ENCODE assay signal across 23 cellular contexts in genomic region chr17:79802039-79802735, GRCh38. TPM values are rescaled to one million over a fixed set of nuclear protein-coding genes. Genes with fewer than 3 reads are reported as not detected.
DNase-seq lines count a peak whose midpoint lies in the region; ATAC-seq, FAIRE-seq and TF ChIP-seq lines count a peak whose summit lies in the region.
"Had no signal": no experiment of that assay in that cellular context is flagged by ENCODE, and none has a peak within 500 bp of the region (broad histone marks: within the 10 kb centered on the region; RNA-seq: fewer than 3 reads in every experiment).

No MANE protein-coding gene starts in this region.

- H3K4me3 Mint-ChIP-seq in activated CD4-positive, alpha-beta T cell treated with anti-CD3 and anti-CD28 coated beads, Interleukin-2, amount 10 ng/mL, durations not matched to agents 24 days and 14 days: no peak overlapping the region
- H3K4me3 Mint-ChIP-seq in neural progenitor cell: peak overlapping the region; percentile 58
- H3K4me3 Mint-ChIP-seq: activated CD8-positive, alpha-beta T cell treated with anti-CD3 and anti-CD28 coated beads, Interleukin-2, amount 10 ng/mL, durations not matched to agents 7 days and 5 days had no signal

- TF ChIP-seq POLR2A in IMR-90 (IDR thresholded peaks at IDR 0.05; ENCODE audit: low read depth, low read length) (no peak), H1 (IDR thresholded peaks at IDR 0.05; ENCODE audit: control extremely low read depth in 1 of 2, low read depth in 2 of 2, low read length in 2 of 2) (no peak)

- no peak overlapping the region for H3K23ac ChIP-seq in IMR-90 (ENCODE audit: low read depth, low read length)
- no peak overlapping the region for H3K23ac ChIP-seq in H1 (ENCODE audit: insufficient read length)

- no peak for ATAC-seq in IMR-90 (ENCODE audit: low read depth)
- ATAC-seq: activated CD8-positive, alpha-beta T cell treated with anti-CD3 and anti-CD28 coated beads, Interleukin-2, amount 10 ng/mL, durations not matched to agents 7 days and 5 days; lower lobe of right lung had no signal

- no peak overlapping the region for H3K56ac ChIP-seq in IMR-90 (ENCODE audit: extremely low read depth, insufficient read depth, low read length)
- no peak overlapping the region for H3K56ac ChIP-seq in H1 (replicated peaks; ENCODE audit: insufficient read length, low read depth, low read length)

- peak overlapping the region; percentile 26 to 47; a peak in 1 of 4 replicates for H4K8ac ChIP-seq in IMR-90 (ENCODE audit: low read depth in 2 of 2, low read length in 2 of 2)
- H4K8ac ChIP-seq in H1 (ENCODE audit: extremely low read depth, insufficient read depth, low read length): no peak overlapping the region

- H2BK15ac ChIP-seq in IMR-90 (ENCODE audit: low read depth, low read length) (no peak overlapping the region; the same call in 2 of the 3 replicates), H1 (ENCODE audit: low read length) (no peak overlapping the region)

- in situ Hi-C loops in IMR-90 (cut with MboI; ENCODE audit: low sequenced_read_pairs): no loop called here

- H4K5ac ChIP-seq in IMR-90 (ENCODE audit: low read depth, low read length) (no peak overlapping the region), H1 (ENCODE audit: insufficient read length, low read depth, low read length) (no peak overlapping the region)

- TF ChIP-seq CTCF in IMR-90 (conservative IDR thresholded peaks at IDR 0.05; ENCODE audit: low read depth, low read length) (no peak), H1 (IDR thresholded peaks at IDR 0.05; ENCODE audit: control extremely low read depth in 1 of 3, insufficient read depth in 1 of 3, low read depth in 1 of 3, low read length in 3 of 3) (no peak), neural progenitor cell (IDR thresholded peaks at IDR 0.05) (no peak), OCI-LY7 (conservative IDR thresholded peaks at IDR 0.05; ENCODE audit: low read length) (no peak)

- WGBS in IMR-90 (ENCODE audit: extremely low coverage in 2 of 2, insufficient read length in 1 of 2), 2 experiments: 9% methylated on average over 6 of the region's 11 CpGs; no CpG with 5 or more reads in 1 of the 2 experiments
- WGBS in H1 (ENCODE audit: extremely low coverage in 1 of 2, insufficient coverage in 1 of 2, insufficient read length in 1 of 2, insufficient replicate concordance in 2 of 2, low coverage in 1 of 2, low lambda C conversion rate in 2 of 2, missing lambda C conversion rate in 1 of 2), 2 experiments: 23% methylated on average over 11 of the region's 11 CpGs; no CpG with 5 or more reads in 1 of the 2 experiments

- H3K27ac Mint-ChIP-seq in activated CD4-positive, alpha-beta T cell treated with anti-CD3 and anti-CD28 coated beads, Interleukin-2, amount 10 ng/mL, durations not matched to agents 24 days and 14 days: peak overlapping the region; percentile 74
- peak overlapping the region; percentile 50 for H3K27ac Mint-ChIP-seq in neural progenitor cell
- H3K27ac Mint-ChIP-seq: activated CD8-positive, alpha-beta T cell treated with anti-CD3 and anti-CD28 coated beads, Interleukin-2, amount 10 ng/mL, durations not matched to agents 7 days and 5 days had no signal

- H3K4ac ChIP-seq in IMR-90 (ENCODE audit: low read depth, low read length): no peak overlapping the region
- H3K4ac ChIP-seq in H1 (replicated peaks; ENCODE audit: insufficient read length, low read depth, low read length): no peak overlapping the region

- CTCF ChIA-PET in IMR-90 (lab: Yijun Ruan, JAX) (no interaction called here), H1 (lab: Charles Lee; ENCODE audit: partially characterized antibody) (interaction anchor here (1.0 to 19.1 kb wide), 9 partner anchors 9 to 163 kb away, joined by 3 to 576 read pairs (median 12); partner anchors contain the start of gene CBX4), OCI-LY7 (lab: Charles Lee; ENCODE audit: unreplicated experiment) (no interaction called here)

- H3K9ac ChIP-seq in IMR-90 (ENCODE audit: low read depth, low read length): no peak overlapping the region
- H3K9ac ChIP-seq in H1 (replicated peaks in 1 of 4; ENCODE audit: extremely low read depth in 1 of 4, low read depth in 3 of 4, low read length in 3 of 4): no peak overlapping the region
- H3K9ac ChIP-seq in neural progenitor cell: no peak overlapping the region
- H3K9ac ChIP-seq: KMS-11 had no signal

- H3K79me1 ChIP-seq in IMR-90 (ENCODE audit: low read depth in 1 of 2, low read length in 2 of 2) (no peaks in the 10 kb centered on the region), H1 (ENCODE audit: low read depth, low read length) (no peaks in the 10 kb centered on the region)

- H2AFZ ChIP-seq in IMR-90 (replicated peaks; ENCODE audit: low read length, poor library complexity) (peak overlapping the region; percentile 48), H1 (ENCODE audit: low read length) (no peak overlapping the region), neural progenitor cell (replicated peaks) (no peak overlapping the region), OCI-LY7 (ENCODE audit: low read length) (no peak overlapping the region)

- H3K4me2 ChIP-seq in IMR-90 (ENCODE audit: low read depth, low read length) (0 out of 2 replicates have a peak overlapping the region, but pooled peaks have one; percentile 5), H1 (ENCODE audit: insufficient read depth in 1 of 2, low read depth in 2 of 2, low read length in 2 of 2) (peak overlapping the region; percentile 10 to 70; a peak in 1 of 4 replicates), neural progenitor cell (peak overlapping the region; percentile 2), OCI-LY7 (ENCODE audit: low read length) (no peak overlapping the region)

- no peaks in the 10 kb centered on the region for H4K20me1 ChIP-seq in IMR-90 (ENCODE audit: insufficient read depth, low read length)
- peaks cover 4 to 25% of the 10 kb centered on the region in 2 experiments for H4K20me1 ChIP-seq in H1 (replicated peaks in 1 of 2; ENCODE audit: control insufficient read depth in 1 of 2, insufficient read depth in 2 of 2, low read length in 2 of 2)
- H4K20me1 ChIP-seq in neural progenitor cell (ENCODE audit: low read depth): peaks cover 75% of the 10 kb centered on the region
- H4K20me1 ChIP-seq in OCI-LY7 (ENCODE audit: insufficient read depth, low read length): 0 out of 2 replicates have a peak, but pooled peaks cover 4% of the 10 kb centered on the region

- H3K9me2 ChIP-seq in OCI-LY7 (ENCODE audit: insufficient read depth, low read length): no peaks in the 10 kb centered on the region

- H2AK5ac ChIP-seq in IMR-90 (ENCODE audit: low read depth, low read length) (no peak overlapping the region), H1 (ENCODE audit: low read depth, low read length) (0 out of 2 replicates have a peak overlapping the region, but pooled peaks have one; percentile 2)

- H3K4me1 ChIP-seq in IMR-90 (ENCODE audit: control insufficient read depth, insufficient read depth, low read length) (no peaks in the 10 kb centered on the region; the same call in 1 of the 2 replicates), H1 (replicated peaks in 1 of 4; ENCODE audit: control insufficient read depth in 3 of 4, insufficient read depth in 4 of 4, low read length in 3 of 4) (peaks cover 4 to 63% (median 48%) of the 10 kb centered on the region in 4 experiments), neural progenitor cell (peaks cover 49% of the 10 kb centered on the region), OCI-LY7 (ENCODE audit: insufficient read depth, low read length, poor library complexity, severe bottlenecking) (peaks cover 45% of the 10 kb centered on the region)

- H3K79me2 ChIP-seq in H1 (ENCODE audit: control insufficient read depth in 1 of 2, insufficient read depth in 2 of 2, low read length in 2 of 2) (no peaks in the 10 kb centered on the region), neural progenitor cell (ENCODE audit: low read depth) (no peaks in the 10 kb centered on the region), OCI-LY7 (ENCODE audit: insufficient read depth, low read depth, low read length) (no peaks in the 10 kb centered on the region)

- peaks cover 8% of the 10 kb centered on the region for H3K9me3 Mint-ChIP-seq in activated CD4-positive, alpha-beta T cell treated with anti-CD3 and anti-CD28 coated beads, Interleukin-2, amount 10 ng/mL, durations not matched to agents 24 days and 14 days
- peaks cover 8% of the 10 kb centered on the region for H3K9me3 Mint-ChIP-seq in neural progenitor cell

- H3K36me3 ChIP-seq in IMR-90 (ENCODE audit: control insufficient read depth, insufficient read depth, low read length) (no peaks in the 10 kb centered on the region), H1 (ENCODE audit: control insufficient read depth in 2 of 4, insufficient read depth in 4 of 4, low read length in 3 of 4) (peaks cover 0 to 12% (median 0%) of the 10 kb centered on the region in 4 experiments; a peak in 1 of 8 replicates), neural progenitor cell (no peaks in the 10 kb centered on the region), OCI-LY7 (ENCODE audit: insufficient read depth, low read length) (no peaks in the 10 kb centered on the region)
- H3K36me3 ChIP-seq: breast epithelium, lower lobe of right lung, prostate gland, WERI-Rb-1 had no signal

- TF ChIP-seq RAD21 in IMR-90 (IDR thresholded peaks at IDR 0.05; ENCODE audit: low read length) (no peak), H1 (IDR thresholded peaks at IDR 0.05 in 1 of 2, conservative IDR thresholded peaks at IDR 0.05 in 1 of 2; ENCODE audit: low read depth in 2 of 2, low read length in 2 of 2) (no peak)

- H2BK5ac ChIP-seq in IMR-90 (ENCODE audit: low read depth, low read length, poor library complexity, severe bottlenecking) (no peak overlapping the region), H1 (ENCODE audit: low read depth, low read length) (no peak overlapping the region)

- H3K4me3 ChIP-seq in IMR-90 (ENCODE audit: insufficient read depth, low read depth, low read length): no peak overlapping the region
- no peak overlapping the region; a peak in 1 of 8 replicates for H3K4me3 ChIP-seq in H1 (ENCODE audit: extremely low read depth in 1 of 4, insufficient read depth in 2 of 4, low read depth in 3 of 4, low read length in 4 of 4)
- no peak overlapping the region for H3K4me3 ChIP-seq in neural progenitor cell
- no peak overlapping the region for H3K4me3 ChIP-seq in OCI-LY7 (ENCODE audit: low read depth, low read length, poor library complexity, severe bottlenecking)
- H3K4me3 ChIP-seq: lower lobe of right lung, prostate gland had no signal

- POLR2A ChIA-PET in IMR-90 (lab: Charles Lee; ENCODE audit: unreplicated experiment): no interaction called here
- POLR2A ChIA-PET in H1 (lab: Charles Lee; ENCODE audit: partially characterized antibody): interaction anchor here (1.1 to 24.0 kb wide), 9 partner anchors 9 to 40 kb away, joined by 4 to 374 read pairs (median 6); partner anchors contain the start of genes CBX2 and CBX4
- POLR2A ChIA-PET in OCI-LY7 (lab: Charles Lee): interaction anchor here (0.7 kb wide), 1 partner anchor 27 kb away, joined by 4 read pairs; no protein-coding TSS in a partner anchor

- no peak overlapping the region for H2BK20ac ChIP-seq in IMR-90 (ENCODE audit: low read depth, low read length)
- 0 out of 2 replicates have a peak overlapping the region, but pooled peaks have one; percentile 43 for H2BK20ac ChIP-seq in H1 (ENCODE audit: low read length)

- no peaks in the 10 kb centered on the region for H3K9me1 ChIP-seq in IMR-90 (ENCODE audit: insufficient read depth, low read length)

- FAIRE-seq in H1 (lab: Jason Lieb, UNC): no peak
- FAIRE-seq: small intestine had no signal

- peaks cover 11% of the 10 kb centered on the region; the same call in 1 of the 2 replicates for H3K9me3 ChIP-seq in IMR-90 (ENCODE audit: control insufficient read depth, insufficient read depth, low read length)
- H3K9me3 ChIP-seq in H1 (ENCODE audit: insufficient read depth in 2 of 2, low read depth in 1 of 2, low read length in 1 of 2): peaks cover 0 to 7% of the 10 kb centered on the region in 2 experiments; a peak in 3 of 4 replicates
- H3K9me3 ChIP-seq in neural progenitor cell (ENCODE audit: low read depth): no peaks in the 10 kb centered on the region
- H3K9me3 ChIP-seq in OCI-LY7 (ENCODE audit: low read length): no peaks in the 10 kb centered on the region
- H3K9me3 ChIP-seq: breast epithelium, heart right ventricle, lower lobe of right lung, prostate gland had no signal

- H3K4me1 Mint-ChIP-seq in activated CD4-positive, alpha-beta T cell treated with anti-CD3 and anti-CD28 coated beads, Interleukin-2, amount 10 ng/mL, durations not matched to agents 24 days and 14 days: peaks cover 36% of the 10 kb centered on the region
- peaks cover 54% of the 10 kb centered on the region for H3K4me1 Mint-ChIP-seq in neural progenitor cell

- H3K18ac ChIP-seq in IMR-90 (ENCODE audit: low read depth, low read length): no peak overlapping the region
- no peak overlapping the region for H3K18ac ChIP-seq in H1 (ENCODE audit: extremely low read depth, low read length)

- H3K23me2 ChIP-seq in H1 (ENCODE audit: low read depth, low read length): peaks cover 2% of the 10 kb centered on the region; the same call in 1 of the 2 replicates

- H3K27ac ChIP-seq in IMR-90 (ENCODE audit: insufficient read depth, low read length) (no peak overlapping the region), H1 (ENCODE audit: low read depth, low read length) (no peak overlapping the region), neural progenitor cell (no peak overlapping the region), OCI-LY7 (ENCODE audit: low read depth, low read length, poor library complexity, severe bottlenecking) (no peak overlapping the region)
- H3K27ac ChIP-seq: heart right ventricle, KMS-11, lower lobe of right lung, prostate gland had no signal

- H3K27me3 Mint-ChIP-seq in activated CD4-positive, alpha-beta T cell treated with anti-CD3 and anti-CD28 coated beads, Interleukin-2, amount 10 ng/mL, durations not matched to agents 24 days and 14 days: peaks cover 60% of the 10 kb centered on the region
- peaks cover 78% of the 10 kb centered on the region for H3K27me3 Mint-ChIP-seq in neural progenitor cell (ENCODE audit: insufficient read depth, low read depth)

- peaks cover 76% of the 10 kb centered on the region for H3F3A ChIP-seq in neural progenitor cell (ENCODE audit: low read depth)

- BruUV-seq in IMR-90 (replicated peaks; lab: Mats Ljungman, UMichigan): no TSS peak
- no TSS peak for BruUV-seq in OCI-LY7 (replicated peaks; lab: Mats Ljungman, UMichigan)

- no peak overlapping the region for H2BK120ac ChIP-seq in IMR-90 (ENCODE audit: low read depth, low read length)
- H2BK120ac ChIP-seq in H1 (replicated peaks; ENCODE audit: low read depth, low read length): no peak overlapping the region

- H3K36me3 Mint-ChIP-seq in activated CD4-positive, alpha-beta T cell treated with anti-CD3 and anti-CD28 coated beads, Interleukin-2, amount 10 ng/mL, durations not matched to agents 24 days and 14 days (ENCODE audit: low read depth): peaks cover 15% of the 10 kb centered on the region
- H3K36me3 Mint-ChIP-seq in neural progenitor cell: no peaks in the 10 kb centered on the region

- no peak for TF ChIP-seq EP300 in H1 (IDR thresholded peaks at IDR 0.05; ENCODE audit: borderline replicate concordance in 1 of 2, low read depth in 2 of 2, low read length in 2 of 2)

- dilution Hi-C loops in IMR-90 (cut with HindIII; ENCODE audit: low sequenced_read_pairs, unreplicated experiment): no loop called here

- H2AK9ac ChIP-seq in IMR-90 (replicated peaks; ENCODE audit: low read depth, low read length, poor library complexity): no peak overlapping the region

- H3K14ac ChIP-seq in IMR-90 (replicated peaks; ENCODE audit: low read depth, low read length) (no peak overlapping the region), H1 (ENCODE audit: insufficient read length) (no peak overlapping the region)

- H2BK12ac ChIP-seq in H1 (ENCODE audit: low read depth, low read length): peak overlapping the region; percentile 68; the same call in 1 of the 2 replicates

- no peak for DNase-seq in activated CD4-positive, alpha-beta T cell treated with anti-CD3 and anti-CD28 coated beads, Interleukin-2, amount 10 ng/mL, durations not matched to agents 24 days and 14 days
- no peak for DNase-seq in activated CD4-positive, alpha-beta T cell treated with anti-CD3 and anti-CD28 coated beads, Interleukin-2, amount 50 U/mL, for 4 hours
- no peak for DNase-seq in IMR-90
- DNase-seq in H1 (ENCODE audit: low read depth in 1 of 2, low spot score in 2 of 2): peak in 1 of 2 experiments; percentile 49
- DNase-seq in neural progenitor cell (ENCODE audit: low spot score): peak; percentile 41
- no peak for DNase-seq in NCI-H82 treated with DMSO at 0.1 percent for 48 hours (lab: John Stamatoyannopoulos, UW; ENCODE audit: unreplicated experiment)
- no peak for DNase-seq in OCI-LY7 (ENCODE audit: low spot score)
- DNase-seq in SKM-1 treated with dmso at 0.1 percent for 144 hours (lab: John Stamatoyannopoulos, UW; ENCODE audit: unreplicated experiment): no peak
- DNase-seq: 8988T; activated CD8-positive, alpha-beta T cell treated with anti-CD3 and anti-CD28 coated beads, Interleukin-2, amount 10 ng/mL, durations not matched to agents 7 days and 5 days; C1 segment of cervical spinal cord; HCEC 1CT; heart right ventricle; lower lobe of right lung; NCI-H1048; NCI-H2107; NCI-H524 treated with DMSO at 0.1 percent for 48 hours; small intestine; stimulated activated CD4-positive, alpha-beta T cell treated with anti-CD3 and anti-CD28 coated beads, Interleukin-4, amount 100 ng/mL, for 1 hour; WERI-Rb-1 had no signal

- H4K91ac ChIP-seq in IMR-90 (ENCODE audit: insufficient read depth, low read depth, low read length): no peak overlapping the region; the same call in 1 of the 2 replicates
- no peak overlapping the region for H4K91ac ChIP-seq in H1 (replicated peaks; ENCODE audit: insufficient read length, low read length)

- intact Hi-C loops in activated CD4-positive, alpha-beta T cell treated with anti-CD3 and anti-CD28 coated beads, Interleukin-2, amount 10 ng/mL, durations not matched to agents 24 days and 14 days (cut with micrococcal nuclease): no loop called here
- intact Hi-C loops in IMR-90 (cut with micrococcal nuclease): no loop called here
- intact Hi-C loops in OCI-LY7 (cut with micrococcal nuclease; ENCODE audit: unreplicated experiment): no loop called here

- H3K27me3 ChIP-seq in IMR-90 (ENCODE audit: control insufficient read depth, insufficient read depth, low read length) (peaks cover 96% of the 10 kb centered on the region), H1 (replicated peaks in 1 of 4; ENCODE audit: control insufficient read depth in 3 of 4, extremely low read depth in 1 of 4, insufficient read depth in 3 of 4, low read length in 3 of 4) (peaks cover 88 to 96% (median 95%) of the 10 kb centered on the region in 4 experiments), neural progenitor cell (peaks cover 97% of the 10 kb centered on the region)

RNA-seq across cellular contexts. Expression of gene CBX8, which starts 5.3 kb away (rescaled TPM):
- 9.4 TPM in 2 replicates for total RNA-seq in activated CD4-positive, alpha-beta T cell treated with anti-CD3 and anti-CD28 coated beads, Interleukin-2, amount 10 ng/mL, durations not matched to agents 24 days and 14 days
- total RNA-seq in IMR-90 (2012; rRNA removed) (5.3 and 5.4 TPM in 2 replicates), neural progenitor cell (ENCODE audit: low replicate concordance) (2.8 and 15.2 TPM in 2 replicates), OCI-LY7 (2022) (13.9 and 16.3 TPM in 2 replicates)
- polyA plus RNA-seq in IMR-90 (2012; rRNA removed) (2.4 and 3.2 TPM in 2 replicates), H1 (2011; rRNA removed) (0.09 and 0.31 TPM in 2 replicates)
- 0.49 and 1.0 TPM in 2 replicates for polyA plus RNA-seq in IMR-90 (2012; cell fraction: cytosol; rRNA removed)
- polyA plus RNA-seq in IMR-90 (2012; cell fraction: nucleus; rRNA removed; ENCODE audit: low replicate concordance): 1.4 and 2.6 TPM in 2 replicates
- 1.5 and 2.1 TPM in 2 replicates for total RNA-seq in H1 (2021; fragmentation: NEBNext Ultra II Directional; extraction: Animal tissue kit (Norgen Biotek cat#: 25700))
- polyA plus RNA-seq in H1 (2011; cell fraction: cytosol; rRNA removed): 0.28 TPM
- polyA plus RNA-seq in H1 (2011; cell fraction: nucleus; rRNA removed): 0.33 TPM
- polyA plus RNA-seq in H1 (2012, experiment 1 of 2): 0.50 to 1.6 TPM (median 1.2 TPM) in 4 replicates
- polyA plus RNA-seq in H1 (2012, experiment 2 of 2): 1.0 TPM
- polyA plus RNA-seq in H1 (2013, experiment 1 of 2): 0.30 TPM
- polyA plus RNA-seq in H1 (2013, experiment 2 of 2): 0.55 TPM
- 0.13 TPM in 1 of 2 replicates, not detected in the other for polyA minus RNA-seq in H1 (2011; rRNA and poly(A)+ RNA removed)
- polyA minus RNA-seq in H1 (2011; cell fraction: cytosol; rRNA and poly(A)+ RNA removed): 0.29 TPM
- 0.30 TPM for polyA minus RNA-seq in H1 (2011; cell fraction: nucleus; rRNA and poly(A)+ RNA removed)
- 7.5 and 11.7 TPM in 2 replicates for total RNA-seq in OCI-LY7 (2014; rRNA removed; shearing (Covaris generic))

RNA-seq across cellular contexts. Expression of gene CBX2, which starts 24.2 kb away (rescaled TPM):
- total RNA-seq in activated CD4-positive, alpha-beta T cell treated with anti-CD3 and anti-CD28 coated beads, Interleukin-2, amount 10 ng/mL, durations not matched to agents 24 days and 14 days: 7.5 and 8.2 TPM in 2 replicates
- total RNA-seq in IMR-90 (2012; rRNA removed): 2.0 and 2.2 TPM in 2 replicates
- polyA plus RNA-seq in IMR-90 (2012; rRNA removed): 3.2 and 4.0 TPM in 2 replicates
- 2.9 and 4.0 TPM in 2 replicates for polyA plus RNA-seq in IMR-90 (2012; cell fraction: cytosol; rRNA removed)
- 4.3 and 7.7 TPM in 2 replicates for polyA plus RNA-seq in IMR-90 (2012; cell fraction: nucleus; rRNA removed; ENCODE audit: low replicate concordance)
- 83.9 and 85.9 TPM in 2 replicates for total RNA-seq in H1 (2021; fragmentation: NEBNext Ultra II Directional; extraction: Animal tissue kit (Norgen Biotek cat#: 25700))
- 64.3 and 86.5 TPM in 2 replicates for polyA plus RNA-seq in H1 (2011; rRNA removed)
- polyA plus RNA-seq in H1 (2011; cell fraction: cytosol; rRNA removed): 76.8 TPM
- polyA plus RNA-seq in H1 (2011; cell fraction: nucleus; rRNA removed): 109 TPM
- 48.6 to 73.4 TPM (median 65.8 TPM) in 4 replicates for polyA plus RNA-seq in H1 (2012, experiment 1 of 2)
- polyA plus RNA-seq in H1 (2012, experiment 2 of 2): 53.8 TPM
- 40.5 TPM for polyA plus RNA-seq in H1 (2013, experiment 1 of 2)
- polyA plus RNA-seq in H1 (2013, experiment 2 of 2): 39.5 TPM
- polyA minus RNA-seq in H1 (2011; rRNA and poly(A)+ RNA removed): 45.5 and 56.4 TPM in 2 replicates
- 70.0 TPM for polyA minus RNA-seq in H1 (2011; cell fraction: cytosol; rRNA and poly(A)+ RNA removed)
- polyA minus RNA-seq in H1 (2011; cell fraction: nucleus; rRNA and poly(A)+ RNA removed): 61.7 TPM
- total RNA-seq in neural progenitor cell (ENCODE audit: low replicate concordance): 53.5 and 155 TPM in 2 replicates
- total RNA-seq in OCI-LY7 (2014; rRNA removed; shearing (Covaris generic)): 29.9 and 31.5 TPM in 2 replicates
- 27.9 and 31.2 TPM in 2 replicates for total RNA-seq in OCI-LY7 (2022)

RNA-seq across cellular contexts. Expression of gene CBX4, which starts 37.1 kb away (rescaled TPM):
- 18.5 and 19.4 TPM in 2 replicates for total RNA-seq in activated CD4-positive, alpha-beta T cell treated with anti-CD3 and anti-CD28 coated beads, Interleukin-2, amount 10 ng/mL, durations not matched to agents 24 days and 14 days
- 3.2 and 5.3 TPM in 2 replicates for total RNA-seq in IMR-90 (2012; rRNA removed)
- polyA plus RNA-seq in IMR-90 (2012; rRNA removed): 9.4 and 12.9 TPM in 2 replicates
- polyA plus RNA-seq in IMR-90 (2012; cell fraction: cytosol; rRNA removed): 13.2 and 18.5 TPM in 2 replicates
- polyA plus RNA-seq in IMR-90 (2012; cell fraction: nucleus; rRNA removed; ENCODE audit: low replicate concordance): 21.8 and 29.2 TPM in 2 replicates
- total RNA-seq in H1 (2021; fragmentation: NEBNext Ultra II Directional; extraction: Animal tissue kit (Norgen Biotek cat#: 25700)): 3.2 and 4.0 TPM in 2 replicates
- polyA plus RNA-seq in H1 (2011; rRNA removed): 1.8 and 3.6 TPM in 2 replicates
- polyA plus RNA-seq in H1 (2011; cell fraction: cytosol; rRNA removed): 3.5 TPM
- 5.3 TPM for polyA plus RNA-seq in H1 (2011; cell fraction: nucleus; rRNA removed)
- polyA plus RNA-seq in H1 (2012, experiment 1 of 2): 0.79 to 2.9 TPM (median 2.4 TPM) in 4 replicates
- polyA plus RNA-seq in H1 (2012, experiment 2 of 2): 1.8 TPM
- 2.0 TPM for polyA plus RNA-seq in H1 (2013, experiment 1 of 2)
- polyA plus RNA-seq in H1 (2013, experiment 2 of 2): 1.9 TPM
- 1.9 and 3.6 TPM in 2 replicates for polyA minus RNA-seq in H1 (2011; rRNA and poly(A)+ RNA removed)
- 13.8 TPM for polyA minus RNA-seq in H1 (2011; cell fraction: cytosol; rRNA and poly(A)+ RNA removed)
- polyA minus RNA-seq in H1 (2011; cell fraction: nucleus; rRNA and poly(A)+ RNA removed): 6.5 TPM
- total RNA-seq in neural progenitor cell (ENCODE audit: low replicate concordance): 2.7 and 5.6 TPM in 2 replicates
- 98.9 and 109 TPM in 2 replicates for total RNA-seq in OCI-LY7 (2014; rRNA removed; shearing (Covaris generic))
- total RNA-seq in OCI-LY7 (2022): 110 and 121 TPM in 2 replicates
